Comparison of ENCODE assay signal across 2 cellular contexts in the genomic region with DNA sequence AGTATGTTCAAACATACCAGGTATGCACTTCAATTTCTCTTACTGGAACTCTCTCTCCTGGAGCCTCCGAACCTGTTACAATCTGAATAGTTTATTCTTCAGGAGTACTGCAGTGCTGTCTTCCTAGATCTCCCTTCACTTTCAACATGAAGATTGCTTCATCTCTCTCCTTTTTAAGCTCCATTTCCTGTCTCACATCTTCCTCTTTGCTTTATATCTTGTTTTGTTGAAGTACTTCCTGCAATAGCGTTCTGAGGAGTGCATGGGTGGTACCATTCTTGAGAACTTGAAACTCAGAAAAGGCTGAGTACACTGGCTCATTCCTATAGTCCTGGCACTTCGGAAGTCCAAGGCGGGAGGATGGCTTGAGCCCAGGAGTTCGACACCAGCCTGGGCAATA.
A peak's percentile ranks its signal among the peaks of the same experiment; 100 is the strongest.
TF ChIP-seq lines count a peak whose summit lies in the region.

No MANE protein-coding gene starts in this region.

TF ChIP-seq in IMR-90, 13 proteins besides CTCF, POLR2A, EP300 and RAD21:
- peak; percentile 40; the same call in 1 of the 2 replicates for TF ChIP-seq CEBPB (IDR thresholded peaks at IDR 0.05; ENCODE audit: low read depth, low read length)
- no peak for TF ChIP-seq MXI1 (IDR thresholded peaks at IDR 0.05; ENCODE audit: borderline replicate concordance, low read depth, low read length)

TF ChIP-seq in K562, 482 proteins besides CTCF, POLR2A, EP300 and RAD21:
- TF ChIP-seq RFX7 (CRISPR knock-in tag; IDR thresholded peaks at IDR 0.05) (no peak), CEBPB (tag; IDR thresholded peaks at IDR 0.05) (peak; percentile 67), ETV1 (tag; conservative IDR thresholded peaks at IDR 0.05; ENCODE audit: low read depth) (0 out of 2 replicates have a peak, but pooled peaks have one; percentile 7), CEBPG (CRISPR knock-in tag; IDR thresholded peaks at IDR 0.05) (no peak), CEBPG (tag; conservative IDR thresholded peaks at IDR 0.05 in 1 of 2, IDR thresholded peaks at IDR 0.05 in 1 of 2) (peak; percentile 44 to 77; a peak in 3 of 4 replicates)
- TF ChIP-seq, protein P1, sequence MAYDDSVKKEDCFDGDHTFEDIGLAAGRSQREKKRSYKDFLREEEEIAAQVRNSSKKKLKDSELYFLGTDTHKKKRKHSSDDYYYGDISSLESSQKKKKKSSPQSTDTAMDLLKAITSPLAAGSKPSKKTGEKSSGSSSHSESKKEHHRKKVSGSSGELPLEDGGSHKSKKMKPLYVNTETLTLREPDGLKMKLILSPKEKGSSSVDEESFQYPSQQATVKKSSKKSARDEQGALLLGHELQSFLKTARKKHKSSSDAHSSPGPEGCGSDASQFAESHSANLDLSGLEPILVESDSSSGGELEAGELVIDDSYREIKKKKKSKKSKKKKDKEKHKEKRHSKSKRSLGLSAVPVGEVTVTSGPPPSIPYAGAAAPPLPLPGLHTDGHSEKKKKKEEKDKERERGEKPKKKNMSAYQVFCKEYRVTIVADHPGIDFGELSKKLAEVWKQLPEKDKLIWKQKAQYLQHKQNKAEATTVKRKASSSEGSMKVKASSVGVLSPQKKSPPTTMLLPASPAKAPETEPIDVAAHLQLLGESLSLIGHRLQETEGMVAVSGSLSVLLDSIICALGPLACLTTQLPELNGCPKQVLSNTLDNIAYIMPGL (CRISPR knock-in tag; IDR thresholded peaks at IDR 0.05) = no peak
- TF ChIP-seq, protein P2, sequence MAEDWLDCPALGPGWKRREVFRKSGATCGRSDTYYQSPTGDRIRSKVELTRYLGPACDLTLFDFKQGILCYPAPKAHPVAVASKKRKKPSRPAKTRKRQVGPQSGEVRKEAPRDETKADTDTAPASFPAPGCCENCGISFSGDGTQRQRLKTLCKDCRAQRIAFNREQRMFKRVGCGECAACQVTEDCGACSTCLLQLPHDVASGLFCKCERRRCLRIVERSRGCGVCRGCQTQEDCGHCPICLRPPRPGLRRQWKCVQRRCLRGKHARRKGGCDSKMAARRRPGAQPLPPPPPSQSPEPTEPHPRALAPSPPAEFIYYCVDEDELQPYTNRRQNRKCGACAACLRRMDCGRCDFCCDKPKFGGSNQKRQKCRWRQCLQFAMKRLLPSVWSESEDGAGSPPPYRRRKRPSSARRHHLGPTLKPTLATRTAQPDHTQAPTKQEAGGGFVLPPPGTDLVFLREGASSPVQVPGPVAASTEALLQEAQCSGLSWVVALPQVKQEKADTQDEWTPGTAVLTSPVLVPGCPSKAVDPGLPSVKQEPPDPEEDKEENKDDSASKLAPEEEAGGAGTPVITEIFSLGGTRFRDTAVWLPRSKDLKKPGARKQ (CRISPR knock-in tag; IDR thresholded peaks at IDR 0.05) = no peak
